4 cellular contexts compared by ENCODE assay signal in genomic region chr4:87293889-87294288, GRCh38. TPM values are rescaled to one million over a fixed set of nuclear protein-coding genes. Genes with fewer than 3 reads are reported as not detected.
"Had no signal": no experiment of that assay in that cellular context is flagged by ENCODE, and none has a peak within 500 bp of the region (broad histone marks: within the 10 kb centered on the region; RNA-seq: fewer than 3 reads in every experiment).

No MANE protein-coding gene starts in this region.

RNA-seq across cellular contexts. Expression of gene HSD17B13, which starts 28.8 kb away (rescaled TPM):
- total RNA-seq: kidney, mammary epithelial cell, myocyte had no signal
- polyA plus RNA-seq: keratinocyte, mammary epithelial cell had no signal
